In genomic region chr5:154940772-154941620, GRCh38 we compare ENCODE assay signal across 8 cellular contexts. TPM values are rescaled to one million over a fixed set of nuclear protein-coding genes. Genes with fewer than 3 reads are reported as not detected.
DNase-seq lines count a peak whose midpoint lies in the region; ATAC-seq, FAIRE-seq and TF ChIP-seq lines count a peak whose summit lies in the region.

MRPL22 (plus strand) TSS chr5:154941073; CDS start chr5:154941111, 38 bp downstream.

- H3K4me2 ChIP-seq in IMR-90 (ENCODE audit: low read depth, low read length) (peak within 1 kb of the TSS; percentile 90), OCI-LY7 (ENCODE audit: low read length) (peak within 1 kb of the TSS; percentile 99)

- no peak within 1 kb of the TSS for H2BK20ac ChIP-seq in IMR-90 (ENCODE audit: low read depth, low read length)

- BruUV-seq in IMR-90 (replicated peaks; lab: Mats Ljungman, UMichigan) (TSS peak; percentile 53), OCI-LY7 (replicated peaks; lab: Mats Ljungman, UMichigan) (TSS peak; percentile 79)

- DNase-seq in D721Med (ENCODE audit: insufficient read length, low spot score) (peak; percentile 85), IMR-90 (peak; percentile 93), OCI-LY7 (ENCODE audit: low spot score) (peak; percentile 94), activated T-cell treated with anti-CD3 and anti-CD28 coated beads for 1 hour (ENCODE audit: low read depth) (peak; percentile 92), epidermal melanocyte (ENCODE audit: insufficient read length, low spot score) (peak; percentile 87), midbrain (lab: John Stamatoyannopoulos, UW) (peak; percentile 94)
- peak; percentile 90 to 91 for DNase-seq in stimulated activated CD8-positive, alpha-beta memory T cell treated with anti-CD3 and anti-CD28 coated beads, Interleukin-15, amount 100 ng/mL, for 48 hours (ENCODE audit: low read depth in 2 of 2)

- peak within 1 kb of the TSS; percentile 64 for H4K91ac ChIP-seq in IMR-90 (ENCODE audit: insufficient read depth, low read depth, low read length)

- FAIRE-seq in D721Med (lab: Jason Lieb, UNC), result no peak

- H3K27me3 ChIP-seq in IMR-90 (ENCODE audit: control insufficient read depth, insufficient read depth, low read length), result no peaks in the 10 kb centered on the region

- H2BK15ac ChIP-seq in IMR-90 (ENCODE audit: low read depth, low read length), result no peak within 1 kb of the TSS

- 1% methylated on average over 20 of the region's 40 CpGs; no CpG with 5 or more reads in 1 of the 2 experiments for WGBS in IMR-90 (ENCODE audit: extremely low coverage in 2 of 2, insufficient read length in 1 of 2), 2 experiments

- H4K20me1 ChIP-seq in IMR-90 (ENCODE audit: insufficient read depth, low read length) (peaks cover 2% of the 10 kb centered on the region; the same call in 1 of the 2 replicates), OCI-LY7 (ENCODE audit: insufficient read depth, low read length) (peaks cover 12% of the 10 kb centered on the region)

- peak within 1 kb of the TSS; percentile 66 for H3K18ac ChIP-seq in IMR-90 (ENCODE audit: low read depth, low read length)

- peak within 1 kb of the TSS; percentile 74 for H3K56ac ChIP-seq in IMR-90 (ENCODE audit: extremely low read depth, insufficient read depth, low read length)

- peak within 1 kb of the TSS; percentile 88 for H2AK9ac ChIP-seq in IMR-90 (replicated peaks; ENCODE audit: low read depth, low read length, poor library complexity)

- POLR2A ChIA-PET in IMR-90 (lab: Charles Lee; ENCODE audit: unreplicated experiment) (no interaction called here), OCI-LY7 (lab: Charles Lee) (interaction anchor here (0.7 to 1.4 kb wide), 3 partner anchors 12 to 35 kb away, joined by 3 read pairs; no protein-coding TSS in a partner anchor)

- no peak within 1 kb of the TSS for H2AK5ac ChIP-seq in IMR-90 (ENCODE audit: low read depth, low read length)

- peak within 1 kb of the TSS; percentile 97 for H4K5ac ChIP-seq in IMR-90 (ENCODE audit: low read depth, low read length)

- H3K14ac ChIP-seq in IMR-90 (replicated peaks; ENCODE audit: low read depth, low read length), result peak within 1 kb of the TSS; percentile 89

- H3K4me1 ChIP-seq in IMR-90 (ENCODE audit: control insufficient read depth, insufficient read depth, low read length), result peaks cover 2% of the 10 kb centered on the region
- peaks cover 47% of the 10 kb centered on the region for H3K4me1 ChIP-seq in OCI-LY7 (ENCODE audit: insufficient read depth, low read length, poor library complexity, severe bottlenecking)

- TF ChIP-seq CTCF in D721Med (IDR thresholded peaks at IDR 0.05; ENCODE audit: insufficient read depth, missing control alignments) (no peak), IMR-90 (conservative IDR thresholded peaks at IDR 0.05; ENCODE audit: low read depth, low read length) (no peak), OCI-LY7 (conservative IDR thresholded peaks at IDR 0.05; ENCODE audit: low read length) (no peak)

- peak within 1 kb of the TSS; percentile 36; the same call in 1 of the 2 replicates for H2BK120ac ChIP-seq in IMR-90 (ENCODE audit: low read depth, low read length)

- in situ Hi-C loops in IMR-90 (cut with MboI; ENCODE audit: low sequenced_read_pairs), result no loop called here

- H3K9me1 ChIP-seq in IMR-90 (ENCODE audit: insufficient read depth, low read length), result peaks cover 3% of the 10 kb centered on the region; the same call in 1 of the 2 replicates

- H3K4ac ChIP-seq in IMR-90 (ENCODE audit: low read depth, low read length), result peak within 1 kb of the TSS; percentile 78

- 0 out of 2 replicates have a peak, but pooled peaks have one; percentile 48 for TF ChIP-seq POLR2A in IMR-90 (IDR thresholded peaks at IDR 0.05; ENCODE audit: low read depth, low read length)

- CTCF ChIA-PET in IMR-90 (lab: Yijun Ruan, JAX) (interaction anchor here (1.1 kb wide), 1 partner anchor 291 kb away, joined by 3 read pairs; no protein-coding TSS in a partner anchor), OCI-LY7 (lab: Charles Lee; ENCODE audit: unreplicated experiment) (no interaction called here)

- H3K79me1 ChIP-seq in IMR-90 (ENCODE audit: low read depth in 1 of 2, low read length in 2 of 2), result peaks cover 15 to 28% of the 10 kb centered on the region in 2 experiments

- H3K4me3 ChIP-seq in IMR-90 (ENCODE audit: insufficient read depth, low read depth, low read length) (peak within 1 kb of the TSS; percentile 86), OCI-LY7 (ENCODE audit: low read depth, low read length, poor library complexity, severe bottlenecking) (peak within 1 kb of the TSS; percentile 95)

- H2AFZ ChIP-seq in IMR-90 (replicated peaks; ENCODE audit: low read length, poor library complexity) (peak within 1 kb of the TSS; percentile 88), OCI-LY7 (ENCODE audit: low read length) (peak within 1 kb of the TSS; percentile 93)

- H2BK5ac ChIP-seq in IMR-90 (ENCODE audit: low read depth, low read length, poor library complexity, severe bottlenecking), result peak within 1 kb of the TSS; percentile 59

- H4K8ac ChIP-seq in IMR-90 (ENCODE audit: low read depth in 2 of 2, low read length in 2 of 2), result peak within 1 kb of the TSS; percentile 97 to 99

- H3K27ac ChIP-seq in IMR-90 (ENCODE audit: insufficient read depth, low read length) (peak within 1 kb of the TSS; percentile 84), OCI-LY7 (ENCODE audit: low read depth, low read length, poor library complexity, severe bottlenecking) (peak within 1 kb of the TSS; percentile 72)

- no peaks in the 10 kb centered on the region for H3K9me2 ChIP-seq in OCI-LY7 (ENCODE audit: insufficient read depth, low read length)

- TF ChIP-seq RAD21 in IMR-90 (IDR thresholded peaks at IDR 0.05; ENCODE audit: low read length), result no peak

- peak; percentile 46 for ATAC-seq in GM21526 (IDR thresholded peaks at IDR 0.05; ENCODE audit: low FRiP score, unreplicated experiment)
- peak; percentile 60 for ATAC-seq in IMR-90 (ENCODE audit: low read depth)

- peak within 1 kb of the TSS; percentile 83 for H3K23ac ChIP-seq in IMR-90 (ENCODE audit: low read depth, low read length)

- peaks cover 2% of the 10 kb centered on the region; the same call in 1 of the 2 replicates for H3K36me3 ChIP-seq in IMR-90 (ENCODE audit: control insufficient read depth, insufficient read depth, low read length)
- peaks cover 17% of the 10 kb centered on the region; the same call in 1 of the 2 replicates for H3K36me3 ChIP-seq in OCI-LY7 (ENCODE audit: insufficient read depth, low read length)

- H3K9me3 ChIP-seq in IMR-90 (ENCODE audit: control insufficient read depth, insufficient read depth, low read length) (no peaks in the 10 kb centered on the region), OCI-LY7 (ENCODE audit: low read length) (no peaks in the 10 kb centered on the region)

- peak within 1 kb of the TSS; percentile 92 for H3K9ac ChIP-seq in IMR-90 (ENCODE audit: low read depth, low read length)

- intact Hi-C loops in IMR-90 (cut with micrococcal nuclease), result loop anchor here (10.0 kb wide), 1 partner anchor 1884 kb away; no protein-coding TSS in a partner anchor
- intact Hi-C loops in OCI-LY7 (cut with micrococcal nuclease; ENCODE audit: unreplicated experiment), result loop anchor here (2.0 to 5.0 kb wide), 2 partner anchors 82 to 494 kb away; partner anchors contain the start of genes CNOT8 and SAP30L

- H3K79me2 ChIP-seq in OCI-LY7 (ENCODE audit: insufficient read depth, low read depth, low read length), result peaks cover 67% of the 10 kb centered on the region

- dilution Hi-C loops in IMR-90 (cut with HindIII; ENCODE audit: low sequenced_read_pairs, unreplicated experiment), result no loop called here

TF ChIP-seq in IMR-90, 13 proteins besides CTCF, POLR2A, EP300 and RAD21:
- TF ChIP-seq ELK1 (IDR thresholded peaks at IDR 0.05; ENCODE audit: borderline replicate concordance, low read depth, low read length) (no peak), CEBPB (IDR thresholded peaks at IDR 0.05; ENCODE audit: low read depth, low read length) (peak; percentile 53; the same call in 1 of the 2 replicates), BHLHE40 (IDR thresholded peaks at IDR 0.05; ENCODE audit: low read depth, low read length) (no peak), MAZ (IDR thresholded peaks at IDR 0.05; ENCODE audit: borderline replicate concordance, low read depth, low read length) (peak; percentile 41; the same call in 1 of the 2 replicates), USF2 (IDR thresholded peaks at IDR 0.05; ENCODE audit: low read depth, low read length) (no peak), FOS (IDR thresholded peaks at IDR 0.05; ENCODE audit: low read depth, low read length) (no peak)
TF ChIP-seq in IMR-90: peak in this region for 2.

RNA-seq across cellular contexts. Expression of gene MRPL22, which starts in this region (rescaled TPM):
- 13.3 and 21.7 TPM in 2 replicates for total RNA-seq in IMR-90 (2012; rRNA removed)
- 58.0 and 58.5 TPM in 2 replicates for polyA plus RNA-seq in IMR-90 (2012; rRNA removed)
- 8.3 and 20.3 TPM in 2 replicates for polyA plus RNA-seq in IMR-90 (2012; cell fraction: cytosol; rRNA removed)
- polyA plus RNA-seq in IMR-90 (2012; cell fraction: nucleus; rRNA removed; ENCODE audit: low replicate concordance), result 5.1 and 22.9 TPM in 2 replicates
- total RNA-seq in OCI-LY7 (2014; rRNA removed; shearing (Covaris generic)), result 34.0 and 48.9 TPM in 2 replicates
- total RNA-seq in OCI-LY7 (2022), result 91.8 and 94.4 TPM in 2 replicates

Comparison
In these comparisons a context has a peak if more than half of its experiments do, and no peak if none do; other contexts are left out.
1. Peak in every context shown above with its lines: DNase-seq, ATAC-seq, H3K4me3 ChIP-seq and H3K27ac ChIP-seq.